Comparison of ENCODE assay signal across 1 cellular context in the genomic region with DNA sequence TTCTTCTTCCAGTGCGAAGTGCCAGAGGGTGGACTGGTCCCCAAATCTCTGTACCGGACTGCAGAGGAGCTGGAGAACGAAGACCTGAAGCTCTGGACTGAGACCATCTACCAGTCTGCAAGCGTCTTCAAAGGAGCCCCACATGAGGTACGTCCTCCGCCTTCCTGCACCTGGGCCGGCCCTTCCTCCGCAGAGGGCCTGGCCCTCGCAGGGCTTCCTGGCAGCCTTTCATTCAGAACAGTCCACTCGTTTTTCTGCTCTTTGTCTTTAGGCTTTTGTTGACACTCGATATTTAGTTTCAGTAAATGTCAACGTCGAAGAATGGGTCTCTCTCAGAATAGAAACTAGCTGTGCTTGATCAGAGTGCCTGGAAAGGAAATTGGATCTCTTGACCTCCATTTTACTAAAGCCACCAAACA.
TF ChIP-seq lines count a peak whose summit lies in the region.

No MANE protein-coding gene starts in this region.

TF ChIP-seq in HepG2, 621 proteins besides CTCF, POLR2A, EP300 and RAD21 (continued from another document and continues in another):
- TF ChIP-seq ZBTB4 (CRISPR knock-in tag; IDR thresholded peaks at IDR 0.05; ENCODE audit: borderline replicate concordance): peak; percentile 92; the same call in 1 of the 2 replicates
- peak; percentile 75 for TF ChIP-seq SALL1 (CRISPR knock-in tag; IDR thresholded peaks at IDR 0.05)
- no peak for TF ChIP-seq ZNF710 (CRISPR knock-in tag; IDR thresholded peaks at IDR 0.05; ENCODE audit: borderline replicate concordance)
- peak; percentile 98 for TF ChIP-seq ZBTB38 (CRISPR knock-in tag; IDR thresholded peaks at IDR 0.05)
- TF ChIP-seq ZNF510 (CRISPR knock-in tag; IDR thresholded peaks at IDR 0.05; ENCODE audit: low read depth): no peak
- TF ChIP-seq, protein P1, sequence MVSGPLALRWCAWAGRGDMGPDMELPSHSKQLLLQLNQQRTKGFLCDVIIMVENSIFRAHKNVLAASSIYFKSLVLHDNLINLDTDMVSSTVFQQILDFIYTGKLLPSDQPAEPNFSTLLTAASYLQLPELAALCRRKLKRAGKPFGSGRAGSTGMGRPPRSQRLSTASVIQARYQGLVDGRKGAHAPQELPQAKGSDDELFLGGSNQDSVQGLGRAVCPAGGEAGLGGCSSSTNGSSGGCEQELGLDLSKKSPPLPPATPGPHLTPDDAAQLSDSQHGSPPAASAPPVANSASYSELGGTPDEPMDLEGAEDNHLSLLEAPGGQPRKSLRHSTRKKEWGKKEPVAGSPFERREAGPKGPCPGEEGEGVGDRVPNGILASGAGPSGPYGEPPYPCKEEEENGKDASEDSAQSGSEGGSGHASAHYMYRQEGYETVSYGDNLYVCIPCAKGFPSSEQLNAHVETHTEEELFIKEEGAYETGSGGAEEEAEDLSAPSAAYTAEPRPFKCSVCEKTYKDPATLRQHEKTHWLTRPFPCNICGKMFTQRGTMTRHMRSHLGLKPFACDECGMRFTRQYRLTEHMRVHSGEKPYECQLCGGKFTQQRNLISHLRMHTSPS (CRISPR knock-in tag; IDR thresholded peaks at IDR 0.05; ENCODE audit: low read depth): 0 out of 2 replicates have a peak, but pooled peaks have one; percentile 15
- no peak for TF ChIP-seq ZBTB46 (CRISPR knock-in tag; IDR thresholded peaks at IDR 0.05; ENCODE audit: borderline replicate concordance)
- TF ChIP-seq ZNF18 (CRISPR knock-in tag; IDR thresholded peaks at IDR 0.05; ENCODE audit: insufficient replicate concordance): no peak
- peak; percentile 64 for TF ChIP-seq SAP130 (CRISPR knock-in tag; IDR thresholded peaks at IDR 0.05; ENCODE audit: low read depth)
- 0 out of 2 replicates have a peak, but pooled peaks have one; percentile 14 for TF ChIP-seq HOXA3 (CRISPR knock-in tag; IDR thresholded peaks at IDR 0.05)
- TF ChIP-seq FOXJ3 (CRISPR knock-in tag; IDR thresholded peaks at IDR 0.05; ENCODE audit: borderline replicate concordance): 0 out of 2 replicates have a peak, but pooled peaks have one; percentile 28
- TF ChIP-seq NRL (CRISPR knock-in tag; IDR thresholded peaks at IDR 0.05; ENCODE audit: borderline replicate concordance): peak; percentile 50; the same call in 1 of the 2 replicates
- TF ChIP-seq ZMYM4 (CRISPR knock-in tag; IDR thresholded peaks at IDR 0.05): peak; percentile 68
- TF ChIP-seq MIXL1 (CRISPR knock-in tag; IDR thresholded peaks at IDR 0.05): no peak
- 0 out of 2 replicates have a peak, but pooled peaks have one; percentile 37 for TF ChIP-seq ZMYM2 (CRISPR knock-in tag; IDR thresholded peaks at IDR 0.05)
- TF ChIP-seq ZNF605 (CRISPR knock-in tag; IDR thresholded peaks at IDR 0.05): peak; percentile 46; the same call in 1 of the 2 replicates
- TF ChIP-seq SOX13 (IDR thresholded peaks at IDR 0.05): no peak
- TF ChIP-seq SOX13 (CRISPR knock-in tag; conservative IDR thresholded peaks at IDR 0.05 in 1 of 2, IDR thresholded peaks at IDR 0.05 in 1 of 2): peak in 1 of 2 experiments; percentile 90; a peak in 2 of 4 replicates
- peak; percentile 26; the same call in 1 of the 2 replicates for TF ChIP-seq ZNF768 (CRISPR knock-in tag; IDR thresholded peaks at IDR 0.05)
- no peak for TF ChIP-seq ARHGAP35 (CRISPR knock-in tag; IDR thresholded peaks at IDR 0.05; ENCODE audit: borderline replicate concordance)
- TF ChIP-seq ZNF839 (CRISPR knock-in tag; IDR thresholded peaks at IDR 0.05; ENCODE audit: borderline replicate concordance): no peak
- TF ChIP-seq ZNF292 (CRISPR knock-in tag; IDR thresholded peaks at IDR 0.05; ENCODE audit: borderline replicate concordance, low read depth): peak; percentile 44; the same call in 1 of the 2 replicates
- no peak for TF ChIP-seq HNF1A (IDR thresholded peaks at IDR 0.05; ENCODE audit: low read depth)
- no peak for TF ChIP-seq HNF1A (CRISPR knock-in tag; IDR thresholded peaks at IDR 0.05; ENCODE audit: borderline replicate concordance)
- peak; percentile 23; the same call in 1 of the 2 replicates for TF ChIP-seq AHDC1 (CRISPR knock-in tag; IDR thresholded peaks at IDR 0.05; ENCODE audit: borderline replicate concordance)
- 0 out of 2 replicates have a peak, but pooled peaks have one; percentile 36 for TF ChIP-seq ZNF891 (CRISPR knock-in tag; IDR thresholded peaks at IDR 0.05)
- no peak for TF ChIP-seq CENPBD1 (CRISPR knock-in tag; IDR thresholded peaks at IDR 0.05; ENCODE audit: borderline replicate concordance, low read depth)
- TF ChIP-seq ZNF644 (CRISPR knock-in tag; IDR thresholded peaks at IDR 0.05; ENCODE audit: low read depth): 0 out of 2 replicates have a peak, but pooled peaks have one; percentile 16
- peak; percentile 62 for TF ChIP-seq MAX (IDR thresholded peaks at IDR 0.05)
- no peak for TF ChIP-seq ATRX (CRISPR knock-in tag; IDR thresholded peaks at IDR 0.05; ENCODE audit: borderline replicate concordance)
- TF ChIP-seq LCORL (IDR thresholded peaks at IDR 0.05): no peak
- peak; percentile 56; the same call in 1 of the 2 replicates for TF ChIP-seq LCORL (CRISPR knock-in tag; IDR thresholded peaks at IDR 0.05)
